In the genomic region with DNA sequence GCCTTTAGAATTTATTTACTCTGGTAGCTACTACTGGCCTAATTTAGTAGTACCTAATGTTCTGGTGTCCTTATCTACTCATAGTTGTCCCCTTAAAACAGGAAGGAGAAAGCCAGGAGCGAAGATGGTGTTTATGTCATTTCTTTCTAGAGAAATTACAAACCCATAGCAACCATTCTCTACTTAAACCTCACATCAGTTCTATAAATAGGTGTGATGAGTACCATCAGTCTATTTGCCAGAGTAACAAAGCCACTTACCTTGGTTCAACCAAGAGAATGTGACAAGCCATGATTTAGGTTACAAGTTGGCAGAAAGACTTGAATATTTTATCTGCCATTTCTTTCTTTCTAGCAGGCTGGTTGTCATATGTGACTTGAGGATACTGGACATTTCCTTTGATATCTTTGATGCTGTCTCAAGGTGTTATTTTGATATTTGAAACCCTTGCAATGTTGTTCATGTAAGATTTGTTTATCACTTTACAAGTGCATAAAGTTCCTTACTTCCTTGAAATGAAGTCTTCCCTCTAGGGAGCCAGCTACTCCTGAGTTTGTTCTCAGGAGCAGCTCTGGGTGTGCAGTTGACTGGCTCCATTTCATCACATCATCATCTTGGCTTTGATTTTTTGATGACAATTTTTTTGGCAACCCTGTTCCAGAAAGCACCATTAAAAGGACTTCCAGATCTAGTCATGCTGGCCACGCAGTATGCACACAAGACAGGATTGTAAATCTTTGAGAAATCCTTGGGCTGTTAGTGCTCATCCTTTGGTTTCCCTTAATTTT, we compare ENCODE assay signal across 10 cellular contexts.
DNase-seq lines count a peak whose midpoint lies in the region; ATAC-seq and TF ChIP-seq lines count a peak whose summit lies in the region.
"Had no signal": no experiment of that assay in that cellular context is flagged by ENCODE, and none has a peak within 500 bp of the region (broad histone marks: within the 10 kb centered on the region; RNA-seq: fewer than 3 reads in every experiment).

No MANE protein-coding gene starts in this region.

- H3K36me3 ChIP-seq in heart right ventricle (peaks cover 0 to 60% (median 0%) of the 10 kb centered on the region in 9 donors), mammary epithelial cell (ENCODE audit: insufficient read depth, low read length) (no peaks in the 10 kb centered on the region)

- no TSS peak for BruUV-seq in mammary epithelial cell (replicated peaks; lab: Mats Ljungman, UMichigan)

- peak; percentile 35 for ATAC-seq in HG03432 (IDR thresholded peaks at IDR 0.05; ENCODE audit: unreplicated experiment)
- peak in 6 of 8 donors; percentile 28 to 83 (median 64) for ATAC-seq in heart right ventricle
- no peak for ATAC-seq in HG02623 (IDR thresholded peaks at IDR 0.05; ENCODE audit: unreplicated experiment)
- no peak for ATAC-seq in HG03460 (IDR thresholded peaks at IDR 0.05; ENCODE audit: unreplicated experiment)

- H3K9ac ChIP-seq in mammary epithelial cell (ENCODE audit: insufficient read depth, low read length), result no peak overlapping the region

- CTCF ChIA-PET in mammary epithelial cell (lab: Charles Lee; ENCODE audit: low non-redundant PET), result no interaction called here

- no peak for DNase-seq in GM12864 (ENCODE audit: low read depth)
- peak; percentile 30 for DNase-seq in GM20000 (ENCODE audit: low spot score)
- DNase-seq in heart right ventricle, result no peak
- no peak for DNase-seq in H4 (ENCODE audit: low spot score)
- no peak for DNase-seq in mammary epithelial cell
- DNase-seq: activated CD8-positive, alpha-beta memory T cell treated with anti-CD3 and anti-CD28 coated beads for 24 hours; PC-9 had no signal

- dilution Hi-C loops in mammary epithelial cell (cut with HindIII; ENCODE audit: low sequenced_read_pairs), result no loop called here

- H3K4me3 ChIP-seq in GM12864 (ENCODE audit: low read depth, low read length) (peak overlapping the region; percentile 26), heart right ventricle (no peak overlapping the region), mammary epithelial cell (replicated peaks in 1 of 3; ENCODE audit: insufficient read depth in 1 of 3, low read depth in 2 of 3, low read length in 3 of 3) (no peak overlapping the region)
- H3K4me3 ChIP-seq: PC-9 had no signal

- TF ChIP-seq CTCF in GM12864 (IDR thresholded peaks at IDR 0.05; ENCODE audit: low read depth, low read length, missing control alignments), result no peak
- no peak for TF ChIP-seq CTCF in GM20000 (IDR thresholded peaks at IDR 0.05; ENCODE audit: extremely low read depth, missing control alignments)
- TF ChIP-seq CTCF in heart right ventricle (IDR thresholded peaks at IDR 0.05), result no peak
- no peak for TF ChIP-seq CTCF in mammary epithelial cell (conservative IDR thresholded peaks at IDR 0.05 in 1 of 2, IDR thresholded peaks at IDR 0.05 in 1 of 2; ENCODE audit: extremely low read depth in 1 of 2, insufficient read depth in 1 of 2, low read depth in 1 of 2, low read length in 2 of 2)

- H3K4me1 ChIP-seq in heart right ventricle, result peaks cover 2 to 78% (median 60%) of the 10 kb centered on the region in 9 donors
- H3K4me1 ChIP-seq in mammary epithelial cell (ENCODE audit: insufficient read depth, low read length), result peaks cover 28% of the 10 kb centered on the region

- no peaks in the 10 kb centered on the region for H3K79me2 ChIP-seq in mammary epithelial cell (ENCODE audit: insufficient read depth, low read length)

- peak overlapping the region in 5 of 10 donors; percentile 28 to 65 (median 45) for H3K27ac ChIP-seq in heart right ventricle
- no peak overlapping the region for H3K27ac ChIP-seq in mammary epithelial cell (ENCODE audit: insufficient read depth, low read depth, low read length)
- H3K27ac ChIP-seq: PC-9 had no signal

- intact Hi-C loops in heart right ventricle (cut with DNase I), result loop anchor here in 1 of 10 donors (10.0 kb wide), 1 partner anchor 52 kb away; no protein-coding TSS in a partner anchor
- intact Hi-C loops in mammary epithelial cell (cut with micrococcal nuclease), result no loop called here

- no peak overlapping the region for H3K4me2 ChIP-seq in mammary epithelial cell (ENCODE audit: insufficient read depth, low read depth, low read length)
- H3K4me2 ChIP-seq: PC-9 had no signal

- in situ Hi-C loops in mammary epithelial cell (cut with MboI; ENCODE audit: low sequenced_read_pairs in 2 of 2), result no loop called here

- H3K27me3 ChIP-seq in heart right ventricle (no peaks in the 10 kb centered on the region), mammary epithelial cell (ENCODE audit: insufficient read depth, low read length) (no peaks in the 10 kb centered on the region)

- no peaks in the 10 kb centered on the region for H4K20me1 ChIP-seq in mammary epithelial cell (ENCODE audit: insufficient read depth, low read length)

- no peaks in the 10 kb centered on the region for H3K9me3 ChIP-seq in heart right ventricle
- H3K9me3 ChIP-seq in mammary epithelial cell (replicated peaks; ENCODE audit: insufficient read depth, low read length), result no peaks in the 10 kb centered on the region

- H2AFZ ChIP-seq in mammary epithelial cell (ENCODE audit: low read depth, low read length), result no peak overlapping the region
- H2AFZ ChIP-seq: PC-9 had no signal

- 74 to 81% methylated on average over 2 of the region's 2 CpGs for WGBS in heart right ventricle, 2 donors
- 90% methylated on average over 2 of the region's 2 CpGs for WGBS in mammary epithelial cell (ENCODE audit: low coverage, missing lambda C conversion rate)

Comparison
In these comparisons a context has a peak if more than half of its experiments do, and no peak if none do; other contexts are left out.
1. ATAC-seq: peak in HG03432 (single experiment) and heart right ventricle (6 of 8); none in HG02623 (single experiment) and HG03460 (single experiment).